ENCODE assay signal across 25 cellular contexts in the genomic region with DNA sequence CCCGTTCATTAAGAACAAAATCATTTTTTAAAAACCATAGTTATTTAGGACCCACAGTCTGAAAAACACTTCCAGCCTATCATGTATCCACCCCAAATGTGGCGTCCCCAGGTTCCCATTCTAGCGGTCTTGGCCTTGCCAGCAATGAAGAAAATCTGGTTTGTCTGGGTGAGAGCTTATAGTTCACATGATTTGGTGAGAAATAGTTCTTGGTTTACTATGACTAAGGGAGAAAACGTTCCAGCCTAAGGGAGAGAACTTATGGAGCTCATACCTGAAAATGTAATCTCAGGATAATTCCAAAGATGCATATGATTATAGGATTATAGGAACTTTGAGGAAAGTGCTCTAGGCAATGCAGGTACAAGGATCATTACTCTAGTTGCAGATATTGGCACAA. TPM values are rescaled to one million over a fixed set of nuclear protein-coding genes. Genes with fewer than 3 reads are reported as not detected.
A peak's percentile ranks its signal among the peaks of the same experiment; 100 is the strongest.
DNase-seq lines count a peak whose midpoint lies in the region; ATAC-seq, FAIRE-seq and TF ChIP-seq lines count a peak whose summit lies in the region.
"Had no signal": no experiment of that assay in that cellular context is flagged by ENCODE, and none has a peak within 500 bp of the region (broad histone marks: within the 10 kb centered on the region; RNA-seq: fewer than 3 reads in every experiment).

No MANE protein-coding gene starts in this region.

- H3K36me3 ChIP-seq in vagina: no peaks in the 10 kb centered on the region
- H3K36me3 ChIP-seq in naive thymus-derived CD4-positive, alpha-beta T cell (ENCODE audit: control insufficient read depth in 2 of 3, insufficient read depth in 3 of 3, low read length in 3 of 3): no peaks in the 10 kb centered on the region
- H3K36me3 ChIP-seq: BE2C had no signal

- TF ChIP-seq POLR2A in vagina (IDR thresholded peaks at IDR 0.05): no peak

- peak; percentile 98 for FAIRE-seq in G401.6 (lab: Jason Lieb, UNC)
- FAIRE-seq: GM12878, HepG2, K562, RCC 7860 had no signal

- POLR2A ChIA-PET in RWPE1 (lab: Yijun Ruan, JAX; ENCODE audit: low non-redundant PET): no interaction called here
- POLR2A ChIA-PET in naive thymus-derived CD4-positive, alpha-beta T cell (lab: Charles Lee): no interaction called here

- no peaks in the 10 kb centered on the region for H3K4me1 Mint-ChIP-seq in activated naive CD8-positive, alpha-beta T cell treated with anti-CD3 and anti-CD28 coated beads, Interleukin-2, amount 50 U/mL, for 24 hours
- peaks cover 0 to 2% (median 0%) of the 10 kb centered on the region in 7 donors for H3K4me1 Mint-ChIP-seq in naive thymus-derived CD4-positive, alpha-beta T cell

- H3K27ac ChIP-seq in RWPE1 (no peak overlapping the region), vagina (no peak overlapping the region)
- no peak overlapping the region for H3K27ac ChIP-seq in naive thymus-derived CD4-positive, alpha-beta T cell (ENCODE audit: low read depth, low read length)

- H3K9me3 Mint-ChIP-seq in activated naive CD8-positive, alpha-beta T cell treated with anti-CD3 and anti-CD28 coated beads, Interleukin-2, amount 50 U/mL, for 24 hours: no peaks in the 10 kb centered on the region
- no peaks in the 10 kb centered on the region for H3K9me3 Mint-ChIP-seq in naive thymus-derived CD4-positive, alpha-beta T cell

- CTCF ChIA-PET in RWPE1 (lab: Yijun Ruan, JAX): interaction anchor here (1.3 kb wide), 1 partner anchor 20 kb away, joined by 11 read pairs; no protein-coding TSS in a partner anchor
- CTCF ChIA-PET in naive thymus-derived CD4-positive, alpha-beta T cell (lab: Charles Lee): no interaction called here

- H3K4me3 ChIP-seq in retinal pigment epithelial cell (ENCODE audit: low read length) (no peak overlapping the region), vagina (no peak overlapping the region)
- H3K4me3 ChIP-seq in naive thymus-derived CD4-positive, alpha-beta T cell (ENCODE audit: low read length): no peak overlapping the region
- H3K4me3 ChIP-seq: GM12878, K562 had no signal

- peak; percentile 46 for DNase-seq in RWPE1 (ENCODE audit: low spot score)
- DNase-seq in islet precursor cell: peak; percentile 63
- peak; percentile 34 for DNase-seq in retinal pigment epithelial cell (ENCODE audit: low read depth)
- no peak for DNase-seq in activated naive CD8-positive, alpha-beta T cell treated with anti-CD3 and anti-CD28 coated beads, Interleukin-2, amount 50 U/mL, for 24 hours
- DNase-seq in vagina (ENCODE audit: extremely low spot score in 2 of 2): no peak
- DNase-seq in naive thymus-derived CD4-positive, alpha-beta T cell: no peak
- DNase-seq: BE2C; DMS79; H7; MM.1S; NCI-H1048; NCI-H1417 treated with DMSO at 0.1 percent for 48 hours; NCI-H187 treated with DMSO at 0.1 percent for 48 hours; NCI-H2107; NCI-H510A treated with DMSO at 0.1 percent for 48 hours; NCI-H748 treated with DMSO at 0.1 percent for 48 hours; NK-92 treated with Interleukin-12 subunit alpha and Interleukin-12 subunit beta, amount 100 ng/mL, for 24 hours had no signal

- H3K4me3 Mint-ChIP-seq in activated naive CD8-positive, alpha-beta T cell treated with anti-CD3 and anti-CD28 coated beads, Interleukin-2, amount 50 U/mL, for 24 hours: no peak overlapping the region
- no peak overlapping the region for H3K4me3 Mint-ChIP-seq in naive thymus-derived CD4-positive, alpha-beta T cell

- ATAC-seq in activated naive CD8-positive, alpha-beta T cell treated with anti-CD3 and anti-CD28 coated beads, Interleukin-2, amount 50 U/mL, for 24 hours: no peak
- no peak for ATAC-seq in naive thymus-derived CD4-positive, alpha-beta T cell
- ATAC-seq: GM12878, HepG2, K562, Right ventricle myocardium inferior had no signal

- intact Hi-C loops in vagina (cut with DNase I): no loop called here
- intact Hi-C loops in naive thymus-derived CD4-positive, alpha-beta T cell (cut with micrococcal nuclease): no loop called here

- H3K27me3 ChIP-seq in vagina: peaks cover 2% of the 10 kb centered on the region
- H3K27me3 ChIP-seq in naive thymus-derived CD4-positive, alpha-beta T cell (ENCODE audit: control insufficient read depth in 2 of 2, insufficient read depth in 2 of 2, low read length in 2 of 2): peaks cover 0 to 4% of the 10 kb centered on the region in 2 donors

- TF ChIP-seq CTCF in RWPE1 (conservative IDR thresholded peaks at IDR 0.05; ENCODE audit: low read depth) (no peak), retinal pigment epithelial cell (conservative IDR thresholded peaks at IDR 0.05; ENCODE audit: low read depth, low read length) (no peak), vagina (IDR thresholded peaks at IDR 0.05) (no peak)

- no peak overlapping the region for H3K27ac Mint-ChIP-seq in activated naive CD8-positive, alpha-beta T cell treated with anti-CD3 and anti-CD28 coated beads, Interleukin-2, amount 50 U/mL, for 24 hours
- H3K27ac Mint-ChIP-seq in naive thymus-derived CD4-positive, alpha-beta T cell: no peak overlapping the region

- H3K27me3 Mint-ChIP-seq in activated naive CD8-positive, alpha-beta T cell treated with anti-CD3 and anti-CD28 coated beads, Interleukin-2, amount 50 U/mL, for 24 hours: peaks cover 18% of the 10 kb centered on the region
- H3K27me3 Mint-ChIP-seq in naive thymus-derived CD4-positive, alpha-beta T cell: peaks cover 0 to 32% (median 11%) of the 10 kb centered on the region in 5 donors

- peaks cover 15% of the 10 kb centered on the region for H3K4me1 ChIP-seq in vagina
- H3K4me1 ChIP-seq in naive thymus-derived CD4-positive, alpha-beta T cell (ENCODE audit: control insufficient read depth in 2 of 2, insufficient read depth in 2 of 2, low read length in 2 of 2): no peaks in the 10 kb centered on the region
- H3K4me1 ChIP-seq: BE2C had no signal

- no peaks in the 10 kb centered on the region for H3K9me3 ChIP-seq in vagina
- no peaks in the 10 kb centered on the region for H3K9me3 ChIP-seq in naive thymus-derived CD4-positive, alpha-beta T cell (ENCODE audit: control insufficient read depth in 2 of 3, low read length in 3 of 3)
- H3K9me3 ChIP-seq: BE2C had no signal

- no peaks in the 10 kb centered on the region for H3K36me3 Mint-ChIP-seq in activated naive CD8-positive, alpha-beta T cell treated with anti-CD3 and anti-CD28 coated beads, Interleukin-2, amount 50 U/mL, for 24 hours (ENCODE audit: low read depth)
- no peaks in the 10 kb centered on the region for H3K36me3 Mint-ChIP-seq in naive thymus-derived CD4-positive, alpha-beta T cell

RNA-seq across cellular contexts. Expression of a gene that starts 4.8 kb away (rescaled TPM):
- 4.7 TPM for total RNA-seq in vagina
- total RNA-seq in naive thymus-derived CD4-positive, alpha-beta T cell: not detected
- not detected for polyA plus RNA-seq in naive thymus-derived CD4-positive, alpha-beta T cell
- total RNA-seq: K562, LHCN-M2, Right ventricle myocardium inferior had no signal

RNA-seq across cellular contexts. Expression of a gene that starts 53.9 kb away (rescaled TPM):
- total RNA-seq in vagina: not detected
- total RNA-seq in naive thymus-derived CD4-positive, alpha-beta T cell: not detected
- under 1 TPM; 0.10 to 0.53 TPM for polyA plus RNA-seq in naive thymus-derived CD4-positive, alpha-beta T cell
- total RNA-seq: A673, H7, LHCN-M2, Right ventricle myocardium inferior had no signal

Comparison
In these comparisons a context has a peak if more than half of its experiments do, and no peak if none do; other contexts are left out.
1. DNase-seq: peak in RWPE1 (single experiment), islet precursor cell (single experiment) and retinal pigment epithelial cell (single experiment); none in activated naive CD8-positive, alpha-beta T cell treated with anti-CD3 and anti-CD28 coated beads, Interleukin-2, amount 50 U/mL, for 24 hours (single experiment), vagina (0 of 2) and naive thymus-derived CD4-positive, alpha-beta T cell (0 of 9).